17 cellular contexts compared by ENCODE assay signal in genomic region chr17:42055003-42055402, GRCh38.
"Had no signal": no experiment of that assay in that cellular context is flagged by ENCODE, and none has a peak within 500 bp of the region (broad histone marks: within the 10 kb centered on the region; RNA-seq: fewer than 3 reads in every experiment).

No MANE protein-coding gene starts in this region.

- H3K4me1 ChIP-seq: ascending aorta, uterus had no signal

- H3K4me3 Mint-ChIP-seq: activated naive CD4-positive, alpha-beta T cell treated with anti-CD3 and anti-CD28 coated beads, Interleukin-2, amount 50 U/mL, for 24 hours; activated T-cell treated with anti-CD3 and anti-CD28 coated beads, Interleukin-2, amount 50 U/mL, for 72 hours; neural crest cell had no signal

- ATAC-seq: left ventricle myocardium superior; stimulated activated naive CD8-positive, alpha-beta T cell treated with anti-CD3 and anti-CD28 coated beads, Interleukin-15, Interleukin-2, amounts not matched to agents 100 U/mL and 50 U/mL, for 24 hours had no signal

- DNase-seq: activated CD4-positive, CD25-positive, alpha-beta regulatory T cell treated with anti-CD3 and anti-CD28 coated beads, Interleukin-2, amount 50 U/mL, for 72 hours; activated CD8-positive, alpha-beta memory T cell treated with anti-CD3 and anti-CD28 coated beads for 24 hours; activated CD8-positive, alpha-beta memory T cell treated with anti-CD3 and anti-CD28 coated beads, Interleukin-2, amount 50 U/mL, for 48 hours; activated gamma-delta T cell; activated T-cell treated with anti-CD3 and anti-CD28 coated beads, Interleukin-2, amount 50 U/mL, for 72 hours; kidney glomerular epithelial cell; left ventricle myocardium superior; stimulated activated naive CD8-positive, alpha-beta T cell treated with anti-CD3 and anti-CD28 coated beads, Interleukin-15, Interleukin-2, amounts not matched to agents 100 U/mL and 50 U/mL, for 24 hours; T1000; uterus had no signal

- H3K36me3 Mint-ChIP-seq: activated naive CD4-positive, alpha-beta T cell treated with anti-CD3 and anti-CD28 coated beads, Interleukin-2, amount 50 U/mL, for 24 hours had no signal

- H3K27ac Mint-ChIP-seq: activated naive CD4-positive, alpha-beta T cell treated with anti-CD3 and anti-CD28 coated beads, Interleukin-2, amount 50 U/mL, for 24 hours; activated T-cell treated with anti-CD3 and anti-CD28 coated beads, Interleukin-2, amount 50 U/mL, for 72 hours; progenitor cell of endocrine pancreas had no signal

- H3K27me3 ChIP-seq: ascending aorta had no signal

- H3K4me3 ChIP-seq: ascending aorta, coronary artery, right atrium auricular region, tibial nerve, uterus had no signal

- H3K36me3 ChIP-seq: ascending aorta, right atrium auricular region, tibial nerve, uterus had no signal

- H3K9me3 ChIP-seq: ascending aorta, right atrium auricular region, tibial nerve, uterus had no signal

- H3K9me3 Mint-ChIP-seq: activated naive CD4-positive, alpha-beta T cell treated with anti-CD3 and anti-CD28 coated beads, Interleukin-2, amount 50 U/mL, for 24 hours; activated T-cell treated with anti-CD3 and anti-CD28 coated beads, Interleukin-2, amount 50 U/mL, for 72 hours; neural crest cell had no signal

- H3K27ac ChIP-seq: ascending aorta, coronary artery, right atrium auricular region, tibial nerve, uterus had no signal
